Comparison of ENCODE assay signal across 15 cellular contexts in genomic region chr2:217842038-217842437, GRCh38.
"Had no signal": no experiment of that assay in that cellular context is flagged by ENCODE, and none has a peak within 500 bp of the region (broad histone marks: within the 10 kb centered on the region; RNA-seq: fewer than 3 reads in every experiment).

No MANE protein-coding gene starts in this region.

- H3K27ac Mint-ChIP-seq: activated CD4-positive, alpha-beta T cell treated with anti-CD3 and anti-CD28 coated beads, Interleukin-2, amount 10 ng/mL, durations not matched to agents 24 days and 14 days; activated naive CD4-positive, alpha-beta T cell treated with anti-CD3 and anti-CD28 coated beads for 36 hours; dendritic cell treated with granulocyte-macrophage colony-stimulating factor and Interleukin-4, amounts not matched to agents 40 ng/mL and 50 ng/mL, for 4 days; effector memory CD8-positive, alpha-beta T cell; naive thymus-derived CD8-positive, alpha-beta T cell; stimulated activated naive CD8-positive, alpha-beta T cell treated with anti-CD3 and anti-CD28 coated beads, Interleukin-15, Interleukin-2, amounts not matched to agents 100 ng/mL and 50 ng/mL, for 24 hours; T-helper 17 cell; WTC11 had no signal

- H3K36me3 ChIP-seq: neutrophil had no signal

- DNase-seq: activated CD4-positive, alpha-beta T cell treated with anti-CD3 and anti-CD28 coated beads, Interleukin-2, amount 10 ng/mL, durations not matched to agents 24 days and 14 days; activated naive CD4-positive, alpha-beta T cell treated with anti-CD3 and anti-CD28 coated beads for 36 hours; effector memory CD8-positive, alpha-beta T cell; head of caudate nucleus; naive thymus-derived CD8-positive, alpha-beta T cell; SHP77 treated with DMSO at 0.1 percent for 48 hours; stimulated activated CD4-positive, alpha-beta T cell treated with anti-CD3 and anti-CD28 coated beads, Interleukin-4, amount 100 ng/mL, for 24 hours; T-helper 17 cell had no signal

- H3K27me3 ChIP-seq: neutrophil had no signal

- H3K9me3 ChIP-seq: neutrophil had no signal

- H3K4me1 Mint-ChIP-seq: activated CD4-positive, alpha-beta T cell treated with anti-CD3 and anti-CD28 coated beads, Interleukin-2, amount 10 ng/mL, durations not matched to agents 24 days and 14 days; central memory CD8-positive, alpha-beta T cell; naive thymus-derived CD8-positive, alpha-beta T cell; T-helper 17 cell had no signal

- H3K27ac ChIP-seq: neutrophil had no signal

- H3K4me3 Mint-ChIP-seq: activated CD4-positive, alpha-beta T cell treated with anti-CD3 and anti-CD28 coated beads, Interleukin-2, amount 10 ng/mL, durations not matched to agents 24 days and 14 days; activated naive CD4-positive, alpha-beta T cell treated with anti-CD3 and anti-CD28 coated beads for 36 hours; central memory CD8-positive, alpha-beta T cell; dendritic cell treated with granulocyte-macrophage colony-stimulating factor and Interleukin-4, amounts not matched to agents 40 ng/mL and 50 ng/mL, for 4 days; effector memory CD8-positive, alpha-beta T cell; naive thymus-derived CD8-positive, alpha-beta T cell; stimulated activated naive CD8-positive, alpha-beta T cell treated with anti-CD3 and anti-CD28 coated beads, Interleukin-15, Interleukin-2, amounts not matched to agents 100 ng/mL and 50 ng/mL, for 24 hours; T-helper 17 cell; WTC11 had no signal

- H3K9me3 Mint-ChIP-seq: activated CD4-positive, alpha-beta T cell treated with anti-CD3 and anti-CD28 coated beads, Interleukin-2, amount 10 ng/mL, durations not matched to agents 24 days and 14 days; activated naive CD4-positive, alpha-beta T cell treated with anti-CD3 and anti-CD28 coated beads for 36 hours; central memory CD8-positive, alpha-beta T cell; dendritic cell treated with granulocyte-macrophage colony-stimulating factor and Interleukin-4, amounts not matched to agents 40 ng/mL and 50 ng/mL, for 4 days; effector memory CD8-positive, alpha-beta T cell; naive thymus-derived CD8-positive, alpha-beta T cell; stimulated activated naive CD8-positive, alpha-beta T cell treated with anti-CD3 and anti-CD28 coated beads, Interleukin-15, Interleukin-2, amounts not matched to agents 100 ng/mL and 50 ng/mL, for 24 hours; WTC11 had no signal

- ATAC-seq: effector memory CD8-positive, alpha-beta T cell; left lobe of liver; naive thymus-derived CD8-positive, alpha-beta T cell; sciatic nerve; T-helper 17 cell; WTC11 had no signal

- H3K27me3 Mint-ChIP-seq: activated CD4-positive, alpha-beta T cell treated with anti-CD3 and anti-CD28 coated beads, Interleukin-2, amount 10 ng/mL, durations not matched to agents 24 days and 14 days; stimulated activated naive CD8-positive, alpha-beta T cell treated with anti-CD3 and anti-CD28 coated beads, Interleukin-15, Interleukin-2, amounts not matched to agents 100 ng/mL and 50 ng/mL, for 24 hours had no signal

- H3K36me3 Mint-ChIP-seq: naive thymus-derived CD8-positive, alpha-beta T cell; WTC11 had no signal
